Comparison of ENCODE assay signal across 2 cellular contexts in genomic region chr15:64004582-64004981, GRCh38.
TF ChIP-seq lines count a peak whose summit lies in the region.

No MANE protein-coding gene starts in this region.

TF ChIP-seq in Ishikawa, 13 proteins besides CTCF, POLR2A, EP300 and RAD21 (continued from another document):
- TF ChIP-seq REST (IDR thresholded peaks at IDR 0.05; ENCODE audit: low read depth): no peak
- no peak; the same call in 1 of the 2 replicates for TF ChIP-seq NFIC (IDR thresholded peaks at IDR 0.05)
- no peak for TF ChIP-seq ZBTB7A (IDR thresholded peaks at IDR 0.05; ENCODE audit: low read depth)
- no peak for TF ChIP-seq TEAD4 (IDR thresholded peaks at IDR 0.05)
- TF ChIP-seq, protein P1, sequence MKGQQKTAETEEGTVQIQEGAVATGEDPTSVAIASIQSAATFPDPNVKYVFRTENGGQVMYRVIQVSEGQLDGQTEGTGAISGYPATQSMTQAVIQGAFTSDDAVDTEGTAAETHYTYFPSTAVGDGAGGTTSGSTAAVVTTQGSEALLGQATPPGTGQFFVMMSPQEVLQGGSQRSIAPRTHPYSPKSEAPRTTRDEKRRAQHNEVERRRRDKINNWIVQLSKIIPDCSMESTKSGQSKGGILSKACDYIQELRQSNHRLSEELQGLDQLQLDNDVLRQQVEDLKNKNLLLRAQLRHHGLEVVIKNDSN (IDR thresholded peaks at IDR 0.05): peak; percentile 52; the same call in 1 of the 2 replicates
- no peak for TF ChIP-seq YY1 (IDR thresholded peaks at IDR 0.05; ENCODE audit: low read depth)
- no peak for TF ChIP-seq FOXM1 (IDR thresholded peaks at IDR 0.05; ENCODE audit: borderline replicate concordance, low read depth)
- TF ChIP-seq CREB1 (IDR thresholded peaks at IDR 0.05; ENCODE audit: low read depth): no peak
- no peak for TF ChIP-seq CEBPB (IDR thresholded peaks at IDR 0.05)
- TF ChIP-seq, protein P2, sequence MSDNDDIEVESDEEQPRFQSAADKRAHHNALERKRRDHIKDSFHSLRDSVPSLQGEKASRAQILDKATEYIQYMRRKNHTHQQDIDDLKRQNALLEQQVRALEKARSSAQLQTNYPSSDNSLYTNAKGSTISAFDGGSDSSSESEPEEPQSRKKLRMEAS (IDR thresholded peaks at IDR 0.05): peak; percentile 92

TF ChIP-seq in HepG2, 621 proteins besides CTCF, POLR2A, EP300 and RAD21 (continued from another document and continues in another):
- TF ChIP-seq, protein P3, sequence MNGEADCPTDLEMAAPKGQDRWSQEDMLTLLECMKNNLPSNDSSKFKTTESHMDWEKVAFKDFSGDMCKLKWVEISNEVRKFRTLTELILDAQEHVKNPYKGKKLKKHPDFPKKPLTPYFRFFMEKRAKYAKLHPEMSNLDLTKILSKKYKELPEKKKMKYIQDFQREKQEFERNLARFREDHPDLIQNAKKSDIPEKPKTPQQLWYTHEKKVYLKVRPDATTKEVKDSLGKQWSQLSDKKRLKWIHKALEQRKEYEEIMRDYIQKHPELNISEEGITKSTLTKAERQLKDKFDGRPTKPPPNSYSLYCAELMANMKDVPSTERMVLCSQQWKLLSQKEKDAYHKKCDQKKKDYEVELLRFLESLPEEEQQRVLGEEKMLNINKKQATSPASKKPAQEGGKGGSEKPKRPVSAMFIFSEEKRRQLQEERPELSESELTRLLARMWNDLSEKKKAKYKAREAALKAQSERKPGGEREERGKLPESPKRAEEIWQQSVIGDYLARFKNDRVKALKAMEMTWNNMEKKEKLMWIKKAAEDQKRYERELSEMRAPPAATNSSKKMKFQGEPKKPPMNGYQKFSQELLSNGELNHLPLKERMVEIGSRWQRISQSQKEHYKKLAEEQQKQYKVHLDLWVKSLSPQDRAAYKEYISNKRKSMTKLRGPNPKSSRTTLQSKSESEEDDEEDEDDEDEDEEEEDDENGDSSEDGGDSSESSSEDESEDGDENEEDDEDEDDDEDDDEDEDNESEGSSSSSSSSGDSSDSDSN (CRISPR knock-in tag; IDR thresholded peaks at IDR 0.05): no peak
- TF ChIP-seq RXRB (CRISPR knock-in tag; IDR thresholded peaks at IDR 0.05; ENCODE audit: borderline replicate concordance) (peak; percentile 79; the same call in 1 of the 2 replicates), SALL1 (CRISPR knock-in tag; IDR thresholded peaks at IDR 0.05) (peak; percentile 50; the same call in 1 of the 2 replicates), MEIS1 (CRISPR knock-in tag; IDR thresholded peaks at IDR 0.05; ENCODE audit: borderline replicate concordance) (no peak), SRF (IDR thresholded peaks at IDR 0.05; ENCODE audit: low read depth, low read length) (no peak), ZNF766 (CRISPR knock-in tag; IDR thresholded peaks at IDR 0.05; ENCODE audit: borderline replicate concordance) (no peak), IKZF4 (CRISPR knock-in tag; IDR thresholded peaks at IDR 0.05; ENCODE audit: borderline replicate concordance, low read depth, not compliant biosample characterization) (no peak), XBP1 (CRISPR knock-in tag; IDR thresholded peaks at IDR 0.05) (no peak), SIX4 (CRISPR knock-in tag; IDR thresholded peaks at IDR 0.05) (no peak), MAFF (IDR thresholded peaks at IDR 0.05; ENCODE audit: low read depth, low read length) (no peak), BHLHE40 (IDR thresholded peaks at IDR 0.05; ENCODE audit: low read length) (peak; percentile 98), ZBTB1 (CRISPR knock-in tag; IDR thresholded peaks at IDR 0.05; ENCODE audit: borderline replicate concordance) (no peak), DR1 (CRISPR knock-in tag; IDR thresholded peaks at IDR 0.05) (no peak), FOSL2 (CRISPR knock-in tag; IDR thresholded peaks at IDR 0.05) (peak; percentile 91), FOXO1 (CRISPR knock-in tag; IDR thresholded peaks at IDR 0.05) (no peak), RFXAP (CRISPR knock-in tag; IDR thresholded peaks at IDR 0.05; ENCODE audit: borderline replicate concordance) (no peak), MED1 (CRISPR knock-in tag; IDR thresholded peaks at IDR 0.05) (0 out of 2 replicates have a peak, but pooled peaks have one; percentile 20), JUN (CRISPR knock-in tag; IDR thresholded peaks at IDR 0.05) (no peak), ZNF841 (CRISPR knock-in tag; IDR thresholded peaks at IDR 0.05; ENCODE audit: borderline replicate concordance) (no peak), ZNF629 (CRISPR knock-in tag; conservative IDR thresholded peaks at IDR 0.05) (no peak), ZNF589 (CRISPR knock-in tag; conservative IDR thresholded peaks at IDR 0.05) (no peak), SAP130 (CRISPR knock-in tag; IDR thresholded peaks at IDR 0.05; ENCODE audit: low read depth) (peak; percentile 49), SOX13 (IDR thresholded peaks at IDR 0.05) (no peak), SOX13 (CRISPR knock-in tag; conservative IDR thresholded peaks at IDR 0.05 in 1 of 2, IDR thresholded peaks at IDR 0.05 in 1 of 2) (0 out of 4 replicates have a peak, but pooled peaks of 1 of the 2 experiments have one; percentile 44), HMGA1 (CRISPR knock-in tag; conservative IDR thresholded peaks at IDR 0.05) (no peak), ZNF83 (CRISPR knock-in tag; IDR thresholded peaks at IDR 0.05; ENCODE audit: borderline replicate concordance) (no peak), ZNF879 (CRISPR knock-in tag; IDR thresholded peaks at IDR 0.05) (no peak), MNT (IDR thresholded peaks at IDR 0.05) (0 out of 2 replicates have a peak, but pooled peaks have one; percentile 9), ZFP82 (CRISPR knock-in tag; IDR thresholded peaks at IDR 0.05; ENCODE audit: borderline replicate concordance) (no peak)
- TF ChIP-seq, protein P4, sequence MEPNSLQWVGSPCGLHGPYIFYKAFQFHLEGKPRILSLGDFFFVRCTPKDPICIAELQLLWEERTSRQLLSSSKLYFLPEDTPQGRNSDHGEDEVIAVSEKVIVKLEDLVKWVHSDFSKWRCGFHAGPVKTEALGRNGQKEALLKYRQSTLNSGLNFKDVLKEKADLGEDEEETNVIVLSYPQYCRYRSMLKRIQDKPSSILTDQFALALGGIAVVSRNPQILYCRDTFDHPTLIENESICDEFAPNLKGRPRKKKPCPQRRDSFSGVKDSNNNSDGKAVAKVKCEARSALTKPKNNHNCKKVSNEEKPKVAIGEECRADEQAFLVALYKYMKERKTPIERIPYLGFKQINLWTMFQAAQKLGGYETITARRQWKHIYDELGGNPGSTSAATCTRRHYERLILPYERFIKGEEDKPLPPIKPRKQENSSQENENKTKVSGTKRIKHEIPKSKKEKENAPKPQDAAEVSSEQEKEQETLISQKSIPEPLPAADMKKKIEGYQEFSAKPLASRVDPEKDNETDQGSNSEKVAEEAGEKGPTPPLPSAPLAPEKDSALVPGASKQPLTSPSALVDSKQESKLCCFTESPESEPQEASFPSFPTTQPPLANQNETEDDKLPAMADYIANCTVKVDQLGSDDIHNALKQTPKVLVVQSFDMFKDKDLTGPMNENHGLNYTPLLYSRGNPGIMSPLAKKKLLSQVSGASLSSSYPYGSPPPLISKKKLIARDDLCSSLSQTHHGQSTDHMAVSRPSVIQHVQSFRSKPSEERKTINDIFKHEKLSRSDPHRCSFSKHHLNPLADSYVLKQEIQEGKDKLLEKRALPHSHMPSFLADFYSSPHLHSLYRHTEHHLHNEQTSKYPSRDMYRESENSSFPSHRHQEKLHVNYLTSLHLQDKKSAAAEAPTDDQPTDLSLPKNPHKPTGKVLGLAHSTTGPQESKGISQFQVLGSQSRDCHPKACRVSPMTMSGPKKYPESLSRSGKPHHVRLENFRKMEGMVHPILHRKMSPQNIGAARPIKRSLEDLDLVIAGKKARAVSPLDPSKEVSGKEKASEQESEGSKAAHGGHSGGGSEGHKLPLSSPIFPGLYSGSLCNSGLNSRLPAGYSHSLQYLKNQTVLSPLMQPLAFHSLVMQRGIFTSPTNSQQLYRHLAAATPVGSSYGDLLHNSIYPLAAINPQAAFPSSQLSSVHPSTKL (CRISPR knock-in tag; IDR thresholded peaks at IDR 0.05): peak; percentile 59
- TF ChIP-seq, protein P5, sequence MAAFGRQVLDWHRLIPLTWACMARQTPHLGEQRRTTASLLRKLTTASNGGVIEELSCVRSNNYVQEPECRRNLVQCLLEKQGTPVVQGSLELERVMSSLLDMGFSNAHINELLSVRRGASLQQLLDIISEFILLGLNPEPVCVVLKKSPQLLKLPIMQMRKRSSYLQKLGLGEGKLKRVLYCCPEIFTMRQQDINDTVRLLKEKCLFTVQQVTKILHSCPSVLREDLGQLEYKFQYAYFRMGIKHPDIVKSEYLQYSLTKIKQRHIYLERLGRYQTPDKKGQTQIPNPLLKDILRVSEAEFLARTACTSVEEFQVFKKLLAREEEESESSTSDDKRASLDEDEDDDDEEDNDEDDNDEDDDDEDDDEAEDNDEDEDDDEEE (CRISPR knock-in tag; IDR thresholded peaks at IDR 0.05): no peak
- TF ChIP-seq, protein P6, sequence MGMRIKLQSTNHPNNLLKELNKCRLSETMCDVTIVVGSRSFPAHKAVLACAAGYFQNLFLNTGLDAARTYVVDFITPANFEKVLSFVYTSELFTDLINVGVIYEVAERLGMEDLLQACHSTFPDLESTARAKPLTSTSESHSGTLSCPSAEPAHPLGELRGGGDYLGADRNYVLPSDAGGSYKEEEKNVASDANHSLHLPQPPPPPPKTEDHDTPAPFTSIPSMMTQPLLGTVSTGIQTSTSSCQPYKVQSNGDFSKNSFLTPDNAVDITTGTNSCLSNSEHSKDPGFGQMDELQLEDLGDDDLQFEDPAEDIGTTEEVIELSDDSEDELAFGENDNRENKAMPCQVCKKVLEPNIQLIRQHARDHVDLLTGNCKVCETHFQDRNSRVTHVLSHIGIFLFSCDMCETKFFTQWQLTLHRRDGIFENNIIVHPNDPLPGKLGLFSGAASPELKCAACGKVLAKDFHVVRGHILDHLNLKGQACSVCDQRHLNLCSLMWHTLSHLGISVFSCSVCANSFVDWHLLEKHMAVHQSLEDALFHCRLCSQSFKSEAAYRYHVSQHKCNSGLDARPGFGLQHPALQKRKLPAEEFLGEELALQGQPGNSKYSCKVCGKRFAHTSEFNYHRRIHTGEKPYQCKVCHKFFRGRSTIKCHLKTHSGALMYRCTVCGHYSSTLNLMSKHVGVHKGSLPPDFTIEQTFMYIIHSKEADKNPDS (CRISPR knock-in tag; IDR thresholded peaks at IDR 0.05): no peak
- TF ChIP-seq, protein P7, sequence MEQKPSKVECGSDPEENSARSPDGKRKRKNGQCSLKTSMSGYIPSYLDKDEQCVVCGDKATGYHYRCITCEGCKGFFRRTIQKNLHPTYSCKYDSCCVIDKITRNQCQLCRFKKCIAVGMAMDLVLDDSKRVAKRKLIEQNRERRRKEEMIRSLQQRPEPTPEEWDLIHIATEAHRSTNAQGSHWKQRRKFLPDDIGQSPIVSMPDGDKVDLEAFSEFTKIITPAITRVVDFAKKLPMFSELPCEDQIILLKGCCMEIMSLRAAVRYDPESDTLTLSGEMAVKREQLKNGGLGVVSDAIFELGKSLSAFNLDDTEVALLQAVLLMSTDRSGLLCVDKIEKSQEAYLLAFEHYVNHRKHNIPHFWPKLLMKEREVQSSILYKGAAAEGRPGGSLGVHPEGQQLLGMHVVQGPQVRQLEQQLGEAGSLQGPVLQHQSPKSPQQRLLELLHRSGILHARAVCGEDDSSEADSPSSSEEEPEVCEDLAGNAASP (CRISPR knock-in tag; IDR thresholded peaks at IDR 0.05; ENCODE audit: borderline replicate concordance): peak; percentile 92
- TF ChIP-seq, protein P8, sequence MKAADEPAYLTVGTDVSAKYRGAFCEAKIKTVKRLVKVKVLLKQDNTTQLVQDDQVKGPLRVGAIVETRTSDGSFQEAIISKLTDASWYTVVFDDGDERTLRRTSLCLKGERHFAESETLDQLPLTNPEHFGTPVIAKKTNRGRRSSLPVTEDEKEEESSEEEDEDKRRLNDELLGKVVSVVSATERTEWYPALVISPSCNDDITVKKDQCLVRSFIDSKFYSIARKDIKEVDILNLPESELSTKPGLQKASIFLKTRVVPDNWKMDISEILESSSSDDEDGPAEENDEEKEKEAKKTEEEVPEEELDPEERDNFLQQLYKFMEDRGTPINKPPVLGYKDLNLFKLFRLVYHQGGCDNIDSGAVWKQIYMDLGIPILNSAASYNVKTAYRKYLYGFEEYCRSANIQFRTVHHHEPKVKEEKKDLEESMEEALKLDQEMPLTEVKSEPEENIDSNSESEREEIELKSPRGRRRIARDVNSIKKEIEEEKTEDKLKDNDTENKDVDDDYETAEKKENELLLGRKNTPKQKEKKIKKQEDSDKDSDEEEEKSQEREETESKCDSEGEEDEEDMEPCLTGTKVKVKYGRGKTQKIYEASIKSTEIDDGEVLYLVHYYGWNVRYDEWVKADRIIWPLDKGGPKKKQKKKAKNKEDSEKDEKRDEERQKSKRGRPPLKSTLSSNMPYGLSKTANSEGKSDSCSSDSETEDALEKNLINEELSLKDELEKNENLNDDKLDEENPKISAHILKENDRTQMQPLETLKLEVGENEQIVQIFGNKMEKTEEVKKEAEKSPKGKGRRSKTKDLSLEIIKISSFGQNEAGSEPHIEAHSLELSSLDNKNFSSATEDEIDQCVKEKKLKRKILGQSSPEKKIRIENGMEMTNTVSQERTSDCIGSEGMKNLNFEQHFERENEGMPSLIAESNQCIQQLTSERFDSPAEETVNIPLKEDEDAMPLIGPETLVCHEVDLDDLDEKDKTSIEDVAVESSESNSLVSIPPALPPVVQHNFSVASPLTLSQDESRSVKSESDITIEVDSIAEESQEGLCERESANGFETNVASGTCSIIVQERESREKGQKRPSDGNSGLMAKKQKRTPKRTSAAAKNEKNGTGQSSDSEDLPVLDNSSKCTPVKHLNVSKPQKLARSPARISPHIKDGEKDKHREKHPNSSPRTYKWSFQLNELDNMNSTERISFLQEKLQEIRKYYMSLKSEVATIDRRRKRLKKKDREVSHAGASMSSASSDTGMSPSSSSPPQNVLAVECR (CRISPR knock-in tag; IDR thresholded peaks at IDR 0.05; ENCODE audit: borderline replicate concordance): no peak
- TF ChIP-seq, protein P9, sequence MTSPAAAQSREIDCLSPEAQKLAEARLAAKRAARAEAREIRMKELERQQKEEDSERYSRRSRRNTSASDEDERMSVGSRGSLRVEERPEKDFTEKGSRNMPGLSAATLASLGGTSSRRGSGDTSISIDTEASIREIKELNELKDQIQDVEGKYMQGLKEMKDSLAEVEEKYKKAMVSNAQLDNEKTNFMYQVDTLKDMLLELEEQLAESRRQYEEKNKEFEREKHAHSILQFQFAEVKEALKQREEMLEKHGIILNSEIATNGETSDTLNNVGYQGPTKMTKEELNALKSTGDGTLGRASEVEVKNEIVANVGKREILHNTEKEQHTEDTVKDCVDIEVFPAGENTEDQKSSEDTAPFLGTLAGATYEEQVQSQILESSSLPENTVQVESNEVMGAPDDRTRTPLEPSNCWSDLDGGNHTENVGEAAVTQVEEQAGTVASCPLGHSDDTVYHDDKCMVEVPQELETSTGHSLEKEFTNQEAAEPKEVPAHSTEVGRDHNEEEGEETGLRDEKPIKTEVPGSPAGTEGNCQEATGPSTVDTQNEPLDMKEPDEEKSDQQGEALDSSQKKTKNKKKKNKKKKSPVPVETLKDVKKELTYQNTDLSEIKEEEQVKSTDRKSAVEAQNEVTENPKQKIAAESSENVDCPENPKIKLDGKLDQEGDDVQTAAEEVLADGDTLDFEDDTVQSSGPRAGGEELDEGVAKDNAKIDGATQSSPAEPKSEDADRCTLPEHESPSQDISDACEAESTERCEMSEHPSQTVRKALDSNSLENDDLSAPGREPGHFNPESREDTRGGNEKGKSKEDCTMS (CRISPR knock-in tag; conservative IDR thresholded peaks at IDR 0.05): no peak
